11 cellular contexts compared by ENCODE assay signal in the genomic region with DNA sequence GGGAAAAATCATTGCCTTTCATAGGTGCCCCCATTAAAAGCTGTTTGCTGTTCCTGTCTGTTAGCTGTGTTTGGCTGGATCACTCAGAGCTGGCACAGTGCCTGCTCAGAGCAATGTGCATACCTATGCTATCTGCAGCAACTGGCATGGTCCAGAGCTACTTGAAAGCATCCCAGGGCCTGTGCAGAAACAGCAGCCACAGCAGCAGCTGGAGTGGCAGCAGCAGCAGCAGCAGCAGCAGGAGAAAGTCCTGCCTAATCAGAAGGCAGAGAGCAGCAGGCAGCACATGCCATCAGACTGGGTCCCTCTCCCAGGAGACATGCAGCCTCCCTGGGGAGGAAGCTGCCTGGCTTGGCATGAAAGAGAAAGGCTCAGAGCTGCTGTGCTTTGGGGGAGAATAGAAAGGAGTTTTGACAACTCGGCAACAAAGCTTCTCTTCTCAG.
DNase-seq lines count a peak whose midpoint lies in the region; ATAC-seq, FAIRE-seq and TF ChIP-seq lines count a peak whose summit lies in the region.
"Had no signal": no experiment of that assay in that cellular context is flagged by ENCODE, and none has a peak within 500 bp of the region (broad histone marks: within the 10 kb centered on the region; RNA-seq: fewer than 3 reads in every experiment).

No MANE protein-coding gene starts in this region.

- ATAC-seq in GM19351 (IDR thresholded peaks at IDR 0.05; ENCODE audit: unreplicated experiment) (peak; percentile 26), pancreas (peak; percentile 71 to 83 (median 77))
- ATAC-seq in activated CD8-positive, alpha-beta T cell treated with anti-CD3 and anti-CD28 coated beads, Interleukin-2, amount 10 ng/mL, durations not matched to agents 7 days and 5 days: no peak

- H3K4me3 Mint-ChIP-seq in activated CD8-positive, alpha-beta T cell treated with anti-CD3 and anti-CD28 coated beads, Interleukin-2, amount 10 ng/mL, durations not matched to agents 7 days and 5 days: no peak overlapping the region

- CTCF ChIA-PET in activated CD8-positive, alpha-beta T cell treated with anti-CD3 and anti-CD28 coated beads, Interleukin-2, amount 10 ng/mL, durations not matched to agents 7 days and 5 days (lab: Charles Lee): interaction anchor here (1.4 kb wide), 1 partner anchor 325 kb away, joined by 7 read pairs; no protein-coding TSS in a partner anchor

- H3K9me3 ChIP-seq in pancreas: no peaks in the 10 kb centered on the region

- intact Hi-C loops in pancreas (cut with DNase I): no loop called here

- POLR2A ChIA-PET in activated CD8-positive, alpha-beta T cell treated with anti-CD3 and anti-CD28 coated beads, Interleukin-2, amount 10 ng/mL, durations not matched to agents 7 days and 5 days (lab: Charles Lee): no interaction called here

- no peak overlapping the region for H3K4me3 ChIP-seq in choroid plexus epithelial cell (ENCODE audit: low read depth, low read length)
- no peak overlapping the region for H3K4me3 ChIP-seq in pancreas

- 18 to 35% methylated on average over 1 of the region's 1 CpG for WGBS in pancreas, 2 donors

- H3K36me3 Mint-ChIP-seq in activated CD8-positive, alpha-beta T cell treated with anti-CD3 and anti-CD28 coated beads, Interleukin-2, amount 10 ng/mL, durations not matched to agents 7 days and 5 days (ENCODE audit: low read depth): no peaks in the 10 kb centered on the region

- no peak overlapping the region for H3K27ac ChIP-seq in pancreas

- H3K4me1 ChIP-seq in pancreas: no peaks in the 10 kb centered on the region

- no peak overlapping the region for H3K27ac Mint-ChIP-seq in activated CD8-positive, alpha-beta T cell treated with anti-CD3 and anti-CD28 coated beads, Interleukin-2, amount 10 ng/mL, durations not matched to agents 7 days and 5 days

- DNase-seq in HTR-8/SVneo (ENCODE audit: insufficient read length, low spot score) (peak; percentile 10), choroid plexus epithelial cell (ENCODE audit: low read depth) (peak; percentile 15), pancreas (peak in 3 of 6 donors; percentile 17 to 74 (median 65)), NCI-H345 treated with DMSO at 0.1 percent for 48 hours (lab: John Stamatoyannopoulos, UW; ENCODE audit: unreplicated experiment) (no peak), NCI-H2107 treated with DMSO at 0.1 percent for 48 hours (lab: John Stamatoyannopoulos, UW; ENCODE audit: unreplicated experiment) (no peak), glomerular visceral epithelial cell (ENCODE audit: extremely low spot score) (no peak)
- DNase-seq in activated CD8-positive, alpha-beta T cell treated with anti-CD3 and anti-CD28 coated beads, Interleukin-2, amount 10 ng/mL, durations not matched to agents 7 days and 5 days: no peak
- DNase-seq: activated CD8-positive, alpha-beta memory T cell treated with anti-CD3 and anti-CD28 coated beads for 24 hours; DMS79 had no signal

- no peaks in the 10 kb centered on the region for H3K36me3 ChIP-seq in pancreas

- no peak for FAIRE-seq in HTR-8/SVneo (lab: Jason Lieb, UNC)
- no peak for FAIRE-seq in pancreas (lab: Jason Lieb, UNC)
- FAIRE-seq: small intestine had no signal

- H3K27me3 Mint-ChIP-seq in activated CD8-positive, alpha-beta T cell treated with anti-CD3 and anti-CD28 coated beads, Interleukin-2, amount 10 ng/mL, durations not matched to agents 7 days and 5 days (ENCODE audit: low read depth): no peaks in the 10 kb centered on the region

- TF ChIP-seq CTCF in choroid plexus epithelial cell (conservative IDR thresholded peaks at IDR 0.05; ENCODE audit: low read depth, low read length) (no peak), pancreas (IDR thresholded peaks at IDR 0.05) (peak in 1 of 4 donors; percentile 3)

- no peaks in the 10 kb centered on the region for H3K4me1 Mint-ChIP-seq in activated CD8-positive, alpha-beta T cell treated with anti-CD3 and anti-CD28 coated beads, Interleukin-2, amount 10 ng/mL, durations not matched to agents 7 days and 5 days (ENCODE audit: low read depth)

- no peaks in the 10 kb centered on the region for H3K9me3 Mint-ChIP-seq in activated CD8-positive, alpha-beta T cell treated with anti-CD3 and anti-CD28 coated beads, Interleukin-2, amount 10 ng/mL, durations not matched to agents 7 days and 5 days (ENCODE audit: insufficient read depth)

- no peaks in the 10 kb centered on the region for H3K27me3 ChIP-seq in pancreas

Comparison
In these comparisons a context has a peak if more than half of its experiments do, and no peak if none do; other contexts are left out.
1. DNase-seq: peak in HTR-8/SVneo (single experiment) and choroid plexus epithelial cell (single experiment); none in NCI-H345 treated with DMSO at 0.1 percent for 48 hours (single experiment), NCI-H2107 treated with DMSO at 0.1 percent for 48 hours (single experiment), glomerular visceral epithelial cell (single experiment) and activated CD8-positive, alpha-beta T cell treated with anti-CD3 and anti-CD28 coated beads, Interleukin-2, amount 10 ng/mL, durations not matched to agents 7 days and 5 days (single experiment).